Comparison of ENCODE assay signal across 7 cellular contexts in genomic region chr10:46782001-46782874, GRCh38.
DNase-seq lines count a peak whose midpoint lies in the region; ATAC-seq, FAIRE-seq and TF ChIP-seq lines count a peak whose summit lies in the region.
"Not testable (repeated sequence)": the region's sequence is repeated elsewhere in the genome, so short reads cannot be mapped to it uniquely, and the experiment has no call there.

No MANE protein-coding gene starts in this region.

- not testable (repeated sequence) for H3K79me2 ChIP-seq in osteoblast (ENCODE audit: insufficient read depth, low read length)

- H3K4me3 ChIP-seq in astrocyte of the cerebellum (ENCODE audit: low read depth, low read length); fibroblast of the aortic adventitia (ENCODE audit: low read depth, low read length); osteoblast (ENCODE audit: insufficient read depth, low read length): not testable (repeated sequence)

- not testable (repeated sequence) for H3K4me1 ChIP-seq in osteoblast (ENCODE audit: insufficient read depth, low read length)

- not testable (repeated sequence) for H3K27me3 ChIP-seq in osteoblast (ENCODE audit: insufficient read depth, low read length)

- DNase-seq in GM04503 (ENCODE audit: low read depth) (peak; percentile 8), RCC 7860 (ENCODE audit: low spot score) (peak; percentile 56), astrocyte of the cerebellum (ENCODE audit: low read depth) (peak; percentile 5), fibroblast of the aortic adventitia (ENCODE audit: low read depth) (peak; percentile 19)
- not testable (repeated sequence) for DNase-seq in osteoblast (ENCODE audit: insufficient read length, low spot score, missing footprints)

- in situ Hi-C loops in astrocyte of the cerebellum (cut with HindIII; ENCODE audit: low sequenced_read_pairs): not testable (repeated sequence)

- not testable (repeated sequence) for H4K20me1 ChIP-seq in osteoblast (ENCODE audit: insufficient read depth, low read length)

- peak; percentile 52 for ATAC-seq in GM21390 (IDR thresholded peaks at IDR 0.05; ENCODE audit: unreplicated experiment)
- ATAC-seq in HG03060 (IDR thresholded peaks at IDR 0.05; ENCODE audit: low read depth, unreplicated experiment): peak; percentile 46

- not testable (repeated sequence) for TF ChIP-seq CTCF in astrocyte of the cerebellum (IDR thresholded peaks at IDR 0.05; ENCODE audit: low read depth, low read length, missing control alignments); fibroblast of the aortic adventitia (IDR thresholded peaks at IDR 0.05; ENCODE audit: insufficient read depth, low read length); osteoblast (IDR thresholded peaks at IDR 0.05; ENCODE audit: extremely low read depth, low read depth, low read length)

- H2AFZ ChIP-seq in osteoblast (ENCODE audit: low read length): not testable (repeated sequence)

- H3K9me3 ChIP-seq in osteoblast (ENCODE audit: low read depth, low read length): not testable (repeated sequence)

- H3K27ac ChIP-seq in osteoblast (ENCODE audit: low read depth, low read length): peak overlapping the region; percentile 90

- not testable (repeated sequence) for H3K36me3 ChIP-seq in osteoblast (ENCODE audit: insufficient read depth, low read length)

- peak; percentile 96 for FAIRE-seq in RCC 7860 (lab: Jason Lieb, UNC)

- not testable (repeated sequence) for H3K4me2 ChIP-seq in osteoblast (ENCODE audit: insufficient read depth, low read length)
